In genomic region chr14:31556191-31556590, GRCh38 we compare ENCODE assay signal across 26 cellular contexts. TPM values are rescaled to one million over a fixed set of nuclear protein-coding genes. Genes with fewer than 3 reads are reported as not detected.
A peak's percentile ranks its signal among the peaks of the same experiment; 100 is the strongest.
DNase-seq lines count a peak whose midpoint lies in the region; ATAC-seq, FAIRE-seq and TF ChIP-seq lines count a peak whose summit lies in the region.
"Had no signal": no experiment of that assay in that cellular context is flagged by ENCODE, and none has a peak within 500 bp of the region (broad histone marks: within the 10 kb centered on the region; RNA-seq: fewer than 3 reads in every experiment).

No MANE protein-coding gene starts in this region.

- CTCF ChIA-PET in HepG2 (lab: Yijun Ruan, JAX; ENCODE audit: low intra/inter-chr PET ratio, low total read pairs): no interaction called here

- H4K8ac ChIP-seq in mesendoderm (ENCODE audit: low read depth, low read length): no peak overlapping the region

- no peak overlapping the region for H3K56ac ChIP-seq in mesendoderm (ENCODE audit: low read length)

- H3K9me3 ChIP-seq in HepG2 (ENCODE audit: low read length): no peaks in the 10 kb centered on the region
- H3K9me3 ChIP-seq in right lobe of liver: no peaks in the 10 kb centered on the region
- H3K9me3 ChIP-seq: BE2C, BLaER1 had no signal

- no peaks in the 10 kb centered on the region for H3K79me1 ChIP-seq in mesendoderm (ENCODE audit: low read length)

- H3K4me2 ChIP-seq in HepG2 (ENCODE audit: low read depth, low read length) (no peak overlapping the region), mesendoderm (ENCODE audit: low read length) (no peak overlapping the region)
- H3K4me2 ChIP-seq: BLaER1 had no signal

- H3K9ac ChIP-seq in HepG2 (ENCODE audit: insufficient read depth, low read depth, low read length): no peak overlapping the region
- H3K9ac ChIP-seq in mesendoderm (ENCODE audit: low read length): no peak overlapping the region
- H3K9ac ChIP-seq: BLaER1 had no signal

- no TSS peak for BruUV-seq in HepG2 (replicated peaks; lab: Mats Ljungman, UMichigan)

- 3% methylated on average over 2 of the region's 2 CpGs for WGBS in HepG2 (ENCODE audit: low lambda C conversion rate)
- 64% methylated on average over 2 of the region's 2 CpGs for WGBS in right lobe of liver (ENCODE audit: insufficient coverage, low coverage, low lambda C conversion rate, missing lambda C conversion rate)
- no CpG with 5 or more reads among the region's 2 CpGs for WGBS in mesendoderm (ENCODE audit: extremely low coverage, insufficient coverage, low lambda C conversion rate)

- H3K4me3 ChIP-seq in HepG2 (replicated peaks in 1 of 3; ENCODE audit: insufficient read depth in 1 of 3, low read depth in 2 of 3, low read length in 3 of 3) (no peak overlapping the region), right lobe of liver (no peak overlapping the region), mesendoderm (ENCODE audit: low read length) (no peak overlapping the region)
- H3K4me3 ChIP-seq: BLaER1 had no signal

- H2BK5ac ChIP-seq in mesendoderm (ENCODE audit: low read length): no peak overlapping the region

- ATAC-seq in HepG2 (no peak), right lobe of liver (no peak), GM21737 (IDR thresholded peaks at IDR 0.05; ENCODE audit: unreplicated experiment) (no peak)
- ATAC-seq in activated CD4-positive, CD25-positive, alpha-beta regulatory T cell treated with anti-CD3 and anti-CD28 coated beads, Interleukin-2, amount 50 U/mL, for 24 hours: no peak

- TF ChIP-seq POLR2A in HepG2 (IDR thresholded peaks at IDR 0.05; ENCODE audit: insufficient read depth in 1 of 2, low read depth in 2 of 2, low read length in 2 of 2) (no peak), right lobe of liver (IDR thresholded peaks at IDR 0.05) (no peak)

- no peak overlapping the region for H3K4ac ChIP-seq in mesendoderm (ENCODE audit: low read depth, low read length)

- H3K27ac ChIP-seq in HepG2 (ENCODE audit: extremely low read length, insufficient read depth, low read length) (no peak overlapping the region), right lobe of liver (no peak overlapping the region), mesendoderm (ENCODE audit: low read depth, low read length) (no peak overlapping the region)
- H3K27ac ChIP-seq: BLaER1 had no signal

- no peak for DNase-seq in HepG2 (ENCODE audit: low spot score)
- DNase-seq in right lobe of liver: no peak
- peak; percentile 51 for DNase-seq in SK-MEL-5 (ENCODE audit: low read depth, low spot score)
- peak; percentile 42 for DNase-seq in mesendoderm
- no peak for DNase-seq in GDM1 (lab: John Stamatoyannopoulos, UW)
- DNase-seq: 8988T; ACHN; BE2C; C1 segment of cervical spinal cord; CD4-positive, alpha-beta memory T cell; CD4-positive, CD25-positive, alpha-beta regulatory T cell; CD8-positive, alpha-beta memory T cell; COR-L47; DMS 273 treated with DMSO at 0.1 percent for 48 hours; DMS153; DMS53; DMS79; DND-41; EL; GF-D8 had no signal

- H4K20me1 ChIP-seq in HepG2 (ENCODE audit: insufficient read depth, low read length): no peaks in the 10 kb centered on the region
- H4K20me1 ChIP-seq: BLaER1 had no signal

- H2AK5ac ChIP-seq in mesendoderm (ENCODE audit: low read length): no peak overlapping the region

- no peak overlapping the region for H3K18ac ChIP-seq in mesendoderm (ENCODE audit: low read length)

- POLR2A ChIA-PET in HepG2 (lab: Yijun Ruan, JAX): no interaction called here

- H3K23ac ChIP-seq in mesendoderm (ENCODE audit: low read length): no peak overlapping the region

- H2BK15ac ChIP-seq in mesendoderm (replicated peaks; ENCODE audit: low read depth): no peak overlapping the region

- peaks cover 28% of the 10 kb centered on the region for H3K4me1 ChIP-seq in HepG2 (ENCODE audit: insufficient read depth, low read length)
- no peaks in the 10 kb centered on the region for H3K4me1 ChIP-seq in right lobe of liver
- H3K4me1 ChIP-seq in mesendoderm (ENCODE audit: control insufficient read depth, low read depth, low read length): no peaks in the 10 kb centered on the region
- H3K4me1 ChIP-seq: BE2C had no signal

- no peak for FAIRE-seq in HepG2 (lab: Jason Lieb, UNC)
- FAIRE-seq: A204.1, GM12891, GM19239 had no signal

- TF ChIP-seq EP300 in HepG2 (IDR thresholded peaks at IDR 0.05; ENCODE audit: low read depth in 2 of 2, low read length in 2 of 2) (no peak), HepG2 (CRISPR knock-in tag; IDR thresholded peaks at IDR 0.05; ENCODE audit: borderline replicate concordance) (no peak)

- H3K36me3 ChIP-seq in HepG2 (replicated peaks in 1 of 2; ENCODE audit: control insufficient read depth in 1 of 2, insufficient read depth in 2 of 2, low read length in 2 of 2) (no peaks in the 10 kb centered on the region), right lobe of liver (no peaks in the 10 kb centered on the region), mesendoderm (ENCODE audit: control insufficient read depth, insufficient read depth, low read length) (no peaks in the 10 kb centered on the region)
- H3K36me3 ChIP-seq: BE2C, BLaER1 had no signal

- no peak for TF ChIP-seq RAD21 in HepG2 (CRISPR knock-in tag; IDR thresholded peaks at IDR 0.05)

- in situ Hi-C loops in HepG2 (cut with HindIII; ENCODE audit: extremely low pct_ligation_motif_present, low pct_unique_long_range_greater_than_20kb) (no loop called here), SK-MEL-5 (cut with HindIII; ENCODE audit: low pct_unique_long_range_greater_than_20kb, low sequenced_read_pairs) (no loop called here)

- no peak overlapping the region for H2BK120ac ChIP-seq in mesendoderm (ENCODE audit: low read depth, low read length)

- TF ChIP-seq CTCF in HepG2 (CRISPR knock-in tag; IDR thresholded peaks at IDR 0.05) (no peak), right lobe of liver (IDR thresholded peaks at IDR 0.05) (no peak)

- no peaks in the 10 kb centered on the region for H3K79me2 ChIP-seq in HepG2 (ENCODE audit: insufficient read depth, low read length)
- no peaks in the 10 kb centered on the region for H3K79me2 ChIP-seq in mesendoderm (ENCODE audit: control insufficient read depth, insufficient read depth, low read length)

- H3K27me3 ChIP-seq in HepG2 (ENCODE audit: control insufficient read depth in 1 of 2, insufficient read depth in 2 of 2, low read length in 2 of 2): no peaks in the 10 kb centered on the region
- no peaks in the 10 kb centered on the region for H3K27me3 ChIP-seq in right lobe of liver
- no peaks in the 10 kb centered on the region for H3K27me3 ChIP-seq in mesendoderm (ENCODE audit: insufficient read depth, low read length, poor library complexity)
- H3K27me3 ChIP-seq: BLaER1 had no signal

- H4K5ac ChIP-seq in mesendoderm (ENCODE audit: low read length): no peak overlapping the region

- peak overlapping the region; percentile 17 for H2AFZ ChIP-seq in HepG2 (ENCODE audit: low read length)

- intact Hi-C loops in HepG2 (cut with micrococcal nuclease; ENCODE audit: unreplicated experiment) (loop anchor here (2.0 kb wide), 1 partner anchor 697 kb away; no protein-coding TSS in a partner anchor), right lobe of liver (cut with DNase I) (no loop called here)

RNA-seq across cellular contexts. Expression of gene NUBPL, which starts 5.0 kb away (rescaled TPM):
- total RNA-seq in HepG2 (2016; rRNA removed; fragmentation: Illumina TruSeq; extraction: Trizol) (44.1 and 67.1 TPM in 2 replicates), right lobe of liver (1 to 10 TPM; 6.3 to 9.5 (median 7.2) TPM)
- 2.8 and 3.6 TPM in 2 replicates for total RNA-seq in HepG2 (2016; cell fraction: cytosol; rRNA removed; fragmentation: Illumina TruSeq; extraction: Trizol; ENCODE audit: low read depth)
- 46.0 and 66.8 TPM in 2 replicates for total RNA-seq in HepG2 (2016; cell fraction: insoluble cytoplasmic fraction; rRNA removed; fragmentation: Illumina TruSeq; extraction: Trizol)
- 11.2 and 11.4 TPM in 2 replicates for total RNA-seq in HepG2 (2016; cell fraction: membrane; rRNA removed; fragmentation: Illumina TruSeq; extraction: Trizol)
- total RNA-seq in HepG2 (2016; cell fraction: nucleus; rRNA removed; fragmentation: Illumina TruSeq; extraction: Trizol): 89.2 and 90.0 TPM in 2 replicates
- 15.8 and 21.3 TPM in 2 replicates for polyA plus RNA-seq in HepG2 (2011; rRNA removed)
- polyA plus RNA-seq in HepG2 (2011; cell fraction: cytosol; rRNA removed): 8.7 and 14.2 TPM in 2 replicates
- 7.1 and 8.2 TPM in 2 replicates for polyA plus RNA-seq in HepG2 (2011; cell fraction: nucleus; rRNA removed)
- polyA plus RNA-seq in HepG2 (2012): 16.0 and 24.2 TPM in 2 replicates
- 2.0 and 2.5 TPM in 2 replicates for polyA plus RNA-seq in HepG2 (2016; cell fraction: cytosol; fragmentation: Illumina TruSeq; extraction: Trizol; ENCODE audit: low read depth)
- polyA plus RNA-seq in HepG2 (2016; cell fraction: insoluble cytoplasmic fraction; fragmentation: Illumina TruSeq; extraction: Trizol; ENCODE audit: low read depth): 46.1 and 49.1 TPM in 2 replicates
- polyA plus RNA-seq in HepG2 (2016; cell fraction: membrane; fragmentation: Illumina TruSeq; extraction: Trizol; ENCODE audit: low read depth): 7.5 and 7.8 TPM in 2 replicates
- 24.3 and 24.6 TPM in 2 replicates for polyA plus RNA-seq in HepG2 (2016; cell fraction: nucleus; fragmentation: Illumina TruSeq; extraction: Trizol; ENCODE audit: insufficient read depth, low read depth)
- 3.7 and 19.6 TPM in 2 replicates for polyA minus RNA-seq in HepG2 (2011; rRNA and poly(A)+ RNA removed; ENCODE audit: low replicate concordance)
- 16.4 and 17.6 TPM in 2 replicates for polyA minus RNA-seq in HepG2 (2011; cell fraction: cytosol; rRNA and poly(A)+ RNA removed)
- 89.0 and 103 TPM in 2 replicates for polyA minus RNA-seq in HepG2 (2011; cell fraction: nucleus; rRNA and poly(A)+ RNA removed)
- 20.0 and 20.1 TPM in 2 replicates for total RNA-seq in SK-MEL-5 (2014; rRNA removed; shearing (Covaris generic))
- 10.8 and 13.2 TPM in 2 replicates for polyA plus RNA-seq in SK-MEL-5 (2015; cell fraction: cytosol; rRNA removed)
- 6.4 and 9.5 TPM in 2 replicates for polyA plus RNA-seq in SK-MEL-5 (2015; cell fraction: nucleus; rRNA removed)
- 6.5 TPM for polyA plus RNA-seq in mesendoderm (2013, experiment 1 of 2)
- 6.4 TPM for polyA plus RNA-seq in mesendoderm (2013, experiment 2 of 2)

Comparison
In these comparisons a context has a peak if more than half of its experiments do, and no peak if none do; other contexts are left out.
1. DNase-seq: peak in SK-MEL-5 (single experiment) and mesendoderm (single experiment); none in HepG2 (single experiment), right lobe of liver (0 of 3) and GDM1 (single experiment).